ENCODE assay signal across 2 cellular contexts in genomic region chr11:58567889-58568512, GRCh38.
A peak's percentile ranks its signal among the peaks of the same experiment; 100 is the strongest.
TF ChIP-seq lines count a peak whose summit lies in the region.

No MANE protein-coding gene starts in this region.

TF ChIP-seq in H1, 55 proteins besides CTCF, POLR2A, EP300 and RAD21:
- 0 out of 2 replicates have a peak, but pooled peaks have one; percentile 28 for TF ChIP-seq TEAD4 (IDR thresholded peaks at IDR 0.05; ENCODE audit: low read depth, low read length)
- no peak for TF ChIP-seq CBX8 (IDR thresholded peaks at IDR 0.05; ENCODE audit: borderline replicate concordance, low read depth, low read length)
- TF ChIP-seq EGR1 (IDR thresholded peaks at IDR 0.05; ENCODE audit: borderline replicate concordance, low read depth, low read length), result peak; percentile 84

TF ChIP-seq in neural cell, 6 proteins besides CTCF, POLR2A, EP300 and RAD21:
- no peak for TF ChIP-seq EZH2 (IDR thresholded peaks at IDR 0.05; ENCODE audit: borderline replicate concordance, insufficient read depth, low read length, poor library complexity, severe bottlenecking)
- TF ChIP-seq MXI1 (conservative IDR thresholded peaks at IDR 0.05; ENCODE audit: poor library complexity, severe bottlenecking), result no peak
- TF ChIP-seq SMC3 (conservative IDR thresholded peaks at IDR 0.05; ENCODE audit: poor library complexity), result peak; percentile 67
TF ChIP-seq in neural cell: peak in this region for 1.
